8 cellular contexts compared by ENCODE assay signal in the genomic region with DNA sequence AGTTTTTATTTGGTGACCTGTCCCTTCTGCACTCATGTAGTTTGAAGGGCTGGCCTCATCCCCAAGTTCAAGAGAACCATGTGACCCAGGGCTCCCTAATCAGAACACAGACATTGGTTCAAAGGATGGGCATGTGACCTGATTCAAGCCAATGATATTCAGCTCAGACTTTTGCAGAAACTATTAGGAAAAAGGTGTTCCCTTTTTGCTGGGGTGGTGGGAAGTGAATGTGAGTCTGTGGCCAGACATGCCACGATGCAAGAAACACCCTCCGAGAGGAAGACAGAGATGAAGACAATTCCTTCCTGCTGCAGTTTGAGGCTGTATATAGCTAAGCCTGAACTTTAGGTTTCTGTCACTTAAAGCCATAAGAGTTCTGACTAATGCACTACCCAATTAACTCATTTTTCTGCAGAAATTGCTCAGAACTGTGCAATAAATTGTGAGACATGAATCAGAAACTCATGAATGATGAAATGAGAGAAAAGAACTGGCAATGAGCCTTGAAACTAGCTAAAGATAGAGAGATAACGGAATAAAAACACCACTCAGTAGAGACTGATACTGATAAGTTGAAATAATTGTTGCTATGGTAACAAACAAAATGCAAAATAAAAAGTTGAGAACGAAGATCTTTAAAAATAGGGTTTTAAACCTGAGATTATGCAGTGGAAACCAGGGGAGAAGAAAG. TPM values are rescaled to one million over a fixed set of nuclear protein-coding genes. Genes with fewer than 3 reads are reported as not detected.
DNase-seq lines count a peak whose midpoint lies in the region; ATAC-seq and TF ChIP-seq lines count a peak whose summit lies in the region.

No MANE protein-coding gene starts in this region.

- no peak for ATAC-seq in HG03571 (IDR thresholded peaks at IDR 0.05; ENCODE audit: unreplicated experiment)
- no peak for ATAC-seq in GM18505 (IDR thresholded peaks at IDR 0.05; ENCODE audit: unreplicated experiment)
- ATAC-seq in psoas muscle, result no peak

- DNase-seq in GM03348 (ENCODE audit: low spot score), result peak; percentile 44
- peak; percentile 52 for DNase-seq in NOMO-1 treated with DMSO at 0.1 percent for 48 hours (lab: John Stamatoyannopoulos, UW; ENCODE audit: unreplicated experiment)
- peak; percentile 38 for DNase-seq in brain microvascular endothelial cell
- peak; percentile 62 for DNase-seq in stimulated activated CD4-positive, alpha-beta T cell treated with anti-CD3 and anti-CD28 coated beads, Interleukin-15, amount 100 ng/mL, for 24 hours
- DNase-seq in tibial nerve (ENCODE audit: low spot score in 2 of 2), result no peak
- DNase-seq in psoas muscle, result no peak

- peaks cover 5% of the 10 kb centered on the region for H3K27me3 ChIP-seq in brain microvascular endothelial cell (replicated peaks)
- no peaks in the 10 kb centered on the region for H3K27me3 ChIP-seq in tibial nerve
- H3K27me3 ChIP-seq in psoas muscle (ENCODE audit: insufficient read depth in 3 of 3, low read length in 2 of 3), result no peaks in the 10 kb centered on the region

- H3K36me3 ChIP-seq in brain microvascular endothelial cell (replicated peaks), result no peaks in the 10 kb centered on the region
- H3K36me3 ChIP-seq in tibial nerve, result no peaks in the 10 kb centered on the region
- H3K36me3 ChIP-seq in psoas muscle (ENCODE audit: insufficient read depth in 1 of 2, low read depth in 1 of 2), result no peaks in the 10 kb centered on the region

- no peak for TF ChIP-seq POLR2A in tibial nerve (IDR thresholded peaks at IDR 0.05)
- TF ChIP-seq POLR2A in GM18505 (IDR thresholded peaks at IDR 0.05; ENCODE audit: borderline replicate concordance, extremely low read depth, insufficient read depth, insufficient read length), result no peak

- no peak for TF ChIP-seq EP300 in tibial nerve (IDR thresholded peaks at IDR 0.05)

- H3K27ac ChIP-seq in brain microvascular endothelial cell (peak overlapping the region; percentile 71), tibial nerve (no peak overlapping the region), psoas muscle (no peak overlapping the region)

- WGBS in tibial nerve, 2 donors, result 65 to 67% methylated on average over 4 of the region's 4 CpGs
- WGBS in psoas muscle, 3 donors, result 54 to 63% (median 62%) methylated on average over 4 of the region's 4 CpGs

- H3K4me1 ChIP-seq in tibial nerve (no peaks in the 10 kb centered on the region), psoas muscle (no peaks in the 10 kb centered on the region)

- no peaks in the 10 kb centered on the region for H3K9me3 ChIP-seq in tibial nerve
- no peaks in the 10 kb centered on the region for H3K9me3 ChIP-seq in psoas muscle

- TF ChIP-seq CTCF in brain microvascular endothelial cell (IDR thresholded peaks at IDR 0.05; ENCODE audit: low read depth, low read length, missing control alignments), result no peak
- TF ChIP-seq CTCF in tibial nerve (IDR thresholded peaks at IDR 0.05), result no peak
- TF ChIP-seq CTCF in psoas muscle (IDR thresholded peaks at IDR 0.05), result no peak

- intact Hi-C loops in psoas muscle (cut with DNase I), result no loop called here

- H3K4me3 ChIP-seq in brain microvascular endothelial cell (ENCODE audit: low read depth, low read length), result no peak overlapping the region
- H3K4me3 ChIP-seq in tibial nerve, result no peak overlapping the region
- H3K4me3 ChIP-seq in psoas muscle, result no peak overlapping the region

- in situ Hi-C loops in brain microvascular endothelial cell (cut with HindIII; ENCODE audit: low pct_ligation_motif_present, low sequenced_read_pairs), result no loop called here

RNA-seq across cellular contexts. Expression of a gene that starts 9.2 kb away (rescaled TPM):
- total RNA-seq in tibial nerve (10 to 100 TPM; 58.1 to 95.3 (median 73.1) TPM), psoas muscle (100 to 1,000 TPM in 1 of 4 donors, 10 to 100 TPM in 3; 78.3 to 101 (median 96.9) TPM)
- polyA plus RNA-seq in psoas muscle, result 10 to 100 TPM; 11.0 to 64.1 (median 14.8) TPM

Comparison
In these comparisons a context has a peak if more than half of its experiments do, and no peak if none do; other contexts are left out.
1. DNase-seq: peak in GM03348 (single experiment), NOMO-1 treated with DMSO at 0.1 percent for 48 hours (single experiment), brain microvascular endothelial cell (single experiment) and stimulated activated CD4-positive, alpha-beta T cell treated with anti-CD3 and anti-CD28 coated beads, Interleukin-15, amount 100 ng/mL, for 24 hours (single experiment); none in tibial nerve (0 of 2) and psoas muscle (0 of 2).